13 cellular contexts compared by ENCODE assay signal in the genomic region with DNA sequence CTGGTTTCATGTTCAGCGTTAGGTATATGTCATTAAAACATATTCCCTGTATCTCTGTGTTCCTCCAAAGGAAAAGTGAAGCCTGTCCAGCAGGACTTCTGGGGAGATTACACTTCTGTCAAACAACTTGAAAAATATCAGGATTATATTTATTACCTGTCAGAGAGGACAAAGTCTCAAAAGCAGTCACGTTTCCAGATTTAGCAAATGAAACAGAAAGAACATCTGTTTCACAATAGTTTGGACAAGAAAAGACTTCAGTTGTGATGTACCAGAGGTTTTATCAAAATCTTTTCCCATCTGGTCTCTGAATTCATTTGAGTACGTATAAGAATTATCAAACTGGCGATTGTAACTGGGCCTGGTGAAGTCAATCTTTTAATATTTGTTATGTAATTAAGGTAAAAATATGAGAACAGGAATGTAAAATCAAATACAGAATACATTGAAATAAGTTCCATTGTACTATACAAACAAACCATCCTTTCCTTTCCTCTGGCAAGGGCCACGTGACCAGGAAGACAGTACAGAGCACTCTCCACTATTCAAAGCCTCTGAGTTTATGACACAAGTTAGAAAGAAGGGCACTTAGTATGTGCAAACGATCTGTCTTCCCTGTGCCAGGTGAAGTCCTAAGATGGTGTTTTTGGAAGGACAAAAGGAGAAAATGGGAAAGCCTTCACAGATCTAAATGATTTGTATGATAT. TPM values are rescaled to one million over a fixed set of nuclear protein-coding genes. Genes with fewer than 3 reads are reported as not detected.
DNase-seq lines count a peak whose midpoint lies in the region; ATAC-seq and TF ChIP-seq lines count a peak whose summit lies in the region.
"Had no signal": no experiment of that assay in that cellular context is flagged by ENCODE, and none has a peak within 500 bp of the region (broad histone marks: within the 10 kb centered on the region; RNA-seq: fewer than 3 reads in every experiment).

No MANE protein-coding gene starts in this region.

- H3K27me3 ChIP-seq in DND-41 (ENCODE audit: insufficient read depth, low read length, poor library complexity) (no peaks in the 10 kb centered on the region), KMS-11 (ENCODE audit: insufficient read depth, low read depth) (no peaks in the 10 kb centered on the region)
- H3K27me3 ChIP-seq: testis had no signal

- TF ChIP-seq CTCF in DND-41 (IDR thresholded peaks at IDR 0.05; ENCODE audit: borderline replicate concordance, extremely low read depth, low read length, poor library complexity, severe bottlenecking): no peak
- TF ChIP-seq CTCF in KMS-11 (conservative IDR thresholded peaks at IDR 0.05; ENCODE audit: low read depth, low read length): no peak
- TF ChIP-seq CTCF in brain (conservative IDR thresholded peaks at IDR 0.05): no peak
- no peak for TF ChIP-seq CTCF in natural killer cell (IDR thresholded peaks at IDR 0.05)

- H3K4me2 ChIP-seq in DND-41 (ENCODE audit: insufficient read depth, low read length) (0 out of 2 replicates have a peak overlapping the region, but pooled peaks have one; percentile 93), KMS-11 (peak overlapping the region; percentile 96)

- H3K27ac Mint-ChIP-seq in brain: peak overlapping the region; percentile 6 to 97 (median 96)
- H3K27ac Mint-ChIP-seq in natural killer cell: peak overlapping the region; percentile 89 to 90

- H4K20me1 ChIP-seq in DND-41 (ENCODE audit: insufficient read depth, low read length) (peaks cover 50% of the 10 kb centered on the region), KMS-11 (ENCODE audit: insufficient read depth) (peaks cover 24% of the 10 kb centered on the region)

- peak overlapping the region; percentile 90 to 96 (median 91) for H3K4me3 Mint-ChIP-seq in brain
- H3K4me3 Mint-ChIP-seq in natural killer cell: peak overlapping the region; percentile 97

- intact Hi-C loops in natural killer cell (cut with micrococcal nuclease): loop anchor here (5.0 kb wide), 2 partner anchors 316 to 556 kb away; partner anchors contain the start of gene CFAP97

- H3K9ac ChIP-seq in DND-41 (ENCODE audit: low read depth, low read length): no peak overlapping the region
- no peak overlapping the region for H3K9ac ChIP-seq in KMS-11

- DNase-seq in DND-41 (no peak), natural killer cell (no peak), NCI-H1930 (lab: John Stamatoyannopoulos, UW) (no peak)
- DNase-seq: foreskin melanocyte; stimulated activated CD4-positive, alpha-beta T cell treated with anti-CD3 and anti-CD28 coated beads, Interleukin-1b, Interleukin-23, amount 100 ng/mL, for 48 hours; testis; WERI-Rb-1 had no signal

- H3K9me3 ChIP-seq in DND-41 (ENCODE audit: insufficient read depth, low read length, severe bottlenecking): no peaks in the 10 kb centered on the region
- H3K9me3 ChIP-seq: mucosa of descending colon, testis had no signal

- H3K36me3 ChIP-seq in DND-41 (ENCODE audit: insufficient read depth, low read length) (peaks cover 52% of the 10 kb centered on the region), KMS-11 (ENCODE audit: insufficient read depth) (peaks cover 21% of the 10 kb centered on the region; the same call in 1 of the 2 replicates)

- no peak overlapping the region for H3K4me3 ChIP-seq in DND-41 (ENCODE audit: low read depth in 1 of 2, low read length in 2 of 2)
- H3K4me3 ChIP-seq in KMS-11 (IDR thresholded peaks at IDR 0.05; ENCODE audit: insufficient read depth, low read depth, low read length): no peak overlapping the region
- H3K4me3 ChIP-seq: mucosa of descending colon, testis had no signal

- peaks cover 78% of the 10 kb centered on the region for H3K4me1 Mint-ChIP-seq in brain
- peaks cover 73 to 74% of the 10 kb centered on the region in 2 donors for H3K4me1 Mint-ChIP-seq in natural killer cell

- peaks cover 24% of the 10 kb centered on the region for H3K36me3 Mint-ChIP-seq in brain
- H3K36me3 Mint-ChIP-seq in natural killer cell: no peaks in the 10 kb centered on the region

- peaks cover 6% of the 10 kb centered on the region for H3K27me3 Mint-ChIP-seq in brain
- no peaks in the 10 kb centered on the region for H3K27me3 Mint-ChIP-seq in natural killer cell (ENCODE audit: low read depth in 2 of 2)

- no peak overlapping the region for H2AFZ ChIP-seq in DND-41 (ENCODE audit: low read depth, low read length)
- no peak overlapping the region for H2AFZ ChIP-seq in KMS-11 (ENCODE audit: low read depth)

- H3K27ac ChIP-seq in DND-41 (ENCODE audit: low read length) (no peak overlapping the region), KMS-11 (peak overlapping the region; percentile 73; the same call in 1 of the 2 replicates)
- H3K27ac ChIP-seq: testis, WERI-Rb-1 had no signal

- peaks cover 40% of the 10 kb centered on the region for H3K4me1 ChIP-seq in DND-41 (ENCODE audit: insufficient read depth, low read length)
- H3K4me1 ChIP-seq in KMS-11 (ENCODE audit: low read depth, poor library complexity, severe bottlenecking): peaks cover 73% of the 10 kb centered on the region

- no peak for ATAC-seq in DND-41 (ENCODE audit: insufficient read depth, low read depth)
- ATAC-seq in natural killer cell: no peak
- no peak for ATAC-seq in HG02798 (IDR thresholded peaks at IDR 0.05; ENCODE audit: poor library complexity, unreplicated experiment)
- ATAC-seq in HG03039 (IDR thresholded peaks at IDR 0.05; ENCODE audit: unreplicated experiment): no peak
- no peak for ATAC-seq in HG03159 (IDR thresholded peaks at IDR 0.05; ENCODE audit: unreplicated experiment)
- ATAC-seq: mucosa of descending colon had no signal

- H3K9me3 Mint-ChIP-seq in brain (peaks cover 0 to 6% (median 2%) of the 10 kb centered on the region in 5 experiments), natural killer cell (no peaks in the 10 kb centered on the region)

- peaks cover 91% of the 10 kb centered on the region for H3K79me2 ChIP-seq in DND-41 (ENCODE audit: insufficient read depth, low read length)
- peaks cover 91% of the 10 kb centered on the region for H3K79me2 ChIP-seq in KMS-11 (ENCODE audit: insufficient read depth, low read depth)

RNA-seq across cellular contexts. Expression of gene CASP3, which starts 3.2 kb away (rescaled TPM):
- 8.4 TPM for polyA plus RNA-seq in brain (ENCODE audit: insufficient read depth, low read depth, low replicate concordance)
- total RNA-seq in natural killer cell: 10 to 100 TPM; 20.9 to 35.1 (median 30.2) TPM

RNA-seq across cellular contexts. Expression of gene PRIMPOL, which starts 3.5 kb away (rescaled TPM):
- 7.8 TPM for polyA plus RNA-seq in brain (ENCODE audit: insufficient read depth, low read depth, low replicate concordance)
- total RNA-seq in natural killer cell: 10 to 100 TPM; 13.2 to 17.9 (median 16.9) TPM
